ENCODE assay signal across 9 cellular contexts in genomic region chr21:35563885-35564451, GRCh38.
DNase-seq lines count a peak whose midpoint lies in the region; ATAC-seq and TF ChIP-seq lines count a peak whose summit lies in the region.
"Had no signal": no experiment of that assay in that cellular context is flagged by ENCODE, and none has a peak within 500 bp of the region (broad histone marks: within the 10 kb centered on the region; RNA-seq: fewer than 3 reads in every experiment).

No MANE protein-coding gene starts in this region.

- H3K4me3 ChIP-seq in HFF-Myc (replicated peaks; ENCODE audit: low read depth, low read length) (no peak overlapping the region), SK-N-SH (ENCODE audit: low read depth in 2 of 2, low read length in 1 of 2) (peak overlapping the region; percentile 17 to 42; a peak in 3 of 4 replicates), heart left ventricle (peak overlapping the region in 1 of 12 donors; percentile 37), spleen (no peak overlapping the region), neural progenitor cell (no peak overlapping the region)

- no peak for TF ChIP-seq RAD21 in SK-N-SH (IDR thresholded peaks at IDR 0.05; ENCODE audit: low read length)

- H3K79me2 ChIP-seq in SK-N-SH (ENCODE audit: insufficient read depth) (no peaks in the 10 kb centered on the region), neural progenitor cell (ENCODE audit: low read depth) (no peaks in the 10 kb centered on the region)

- H3K4me1 ChIP-seq in SK-N-SH (ENCODE audit: control insufficient read depth in 1 of 2, insufficient read depth in 2 of 2, low read depth in 1 of 2, low read length in 1 of 2) (peaks cover 0 to 24% of the 10 kb centered on the region in 2 experiments; a peak in 3 of 4 replicates), heart left ventricle (peaks cover 0 to 40% (median 4%) of the 10 kb centered on the region in 12 donors), spleen (peaks cover 0 to 10% (median 2%) of the 10 kb centered on the region in 6 donors), neural progenitor cell (no peaks in the 10 kb centered on the region)

- peaks cover 2% of the 10 kb centered on the region for H3K9me3 Mint-ChIP-seq in neural progenitor cell

- TF ChIP-seq POLR2A in heart left ventricle (IDR thresholded peaks at IDR 0.05), result no peak
- no peak for TF ChIP-seq POLR2A in spleen (IDR thresholded peaks at IDR 0.05)

- peaks cover 44% of the 10 kb centered on the region for H3F3A ChIP-seq in SK-N-SH (replicated peaks; ENCODE audit: insufficient read depth)
- H3F3A ChIP-seq in neural progenitor cell (ENCODE audit: low read depth), result no peaks in the 10 kb centered on the region

- TF ChIP-seq EP300 in SK-N-SH (IDR thresholded peaks at IDR 0.05; ENCODE audit: borderline replicate concordance in 1 of 2, low read depth in 1 of 2, low read length in 1 of 2), result peak; percentile 38 to 92; a peak in 3 of 4 replicates

- POLR2A ChIA-PET in SK-N-SH (lab: Yijun Ruan, JAX), result no interaction called here

- no peaks in the 10 kb centered on the region for H3K36me3 ChIP-seq in SK-N-SH (replicated peaks in 1 of 2; ENCODE audit: control insufficient read depth in 1 of 2, insufficient read depth in 2 of 2, low read length in 1 of 2)
- no peaks in the 10 kb centered on the region for H3K36me3 ChIP-seq in heart left ventricle
- H3K36me3 ChIP-seq in spleen, result no peaks in the 10 kb centered on the region
- H3K36me3 ChIP-seq in neural progenitor cell, result no peaks in the 10 kb centered on the region

- intact Hi-C loops in heart left ventricle (cut with DNase I) (no loop called here), spleen (cut with DNase I; ENCODE audit: low total_unique reads) (no loop called here)

- no peak overlapping the region for H3K4me3 Mint-ChIP-seq in neural progenitor cell

- H3K27me3 ChIP-seq in SK-N-SH (ENCODE audit: insufficient read depth) (no peaks in the 10 kb centered on the region), heart left ventricle (no peaks in the 10 kb centered on the region), spleen (replicated peaks in 1 of 7) (peaks cover 0 to 4% (median 0%) of the 10 kb centered on the region in 7 donors), neural progenitor cell (no peaks in the 10 kb centered on the region)

- CTCF ChIA-PET in SK-N-SH (lab: Yijun Ruan, JAX), result interaction anchor here (0.8 kb wide), 1 partner anchor 9 kb away, joined by 3 read pairs; no protein-coding TSS in a partner anchor

- H3K4me2 ChIP-seq in SK-N-SH (peak overlapping the region; percentile 73), neural progenitor cell (no peak overlapping the region)

- peak overlapping the region; percentile 70 to 94 for H3K27ac ChIP-seq in SK-N-SH (ENCODE audit: low read depth in 2 of 2, low read length in 1 of 2)
- peak overlapping the region in 5 of 12 donors; percentile 2 to 88 (median 44) for H3K27ac ChIP-seq in heart left ventricle
- H3K27ac ChIP-seq in spleen, result peak overlapping the region in 7 of 8 donors; percentile 5 to 63 (median 37)
- H3K27ac ChIP-seq in neural progenitor cell, result no peak overlapping the region
- H3K27ac ChIP-seq: VCaP had no signal

- no peaks in the 10 kb centered on the region for H3K4me1 Mint-ChIP-seq in neural progenitor cell

- H4K20me1 ChIP-seq in SK-N-SH (ENCODE audit: insufficient read depth) (no peaks in the 10 kb centered on the region), neural progenitor cell (ENCODE audit: low read depth) (no peaks in the 10 kb centered on the region)

- TF ChIP-seq CTCF in HFF-Myc (IDR thresholded peaks at IDR 0.05; ENCODE audit: low read depth, low read length, missing control alignments), result no peak
- no peak for TF ChIP-seq CTCF in SK-N-SH (IDR thresholded peaks at IDR 0.05)
- TF ChIP-seq CTCF in heart left ventricle (IDR thresholded peaks at IDR 0.05), result no peak
- no peak for TF ChIP-seq CTCF in spleen (IDR thresholded peaks at IDR 0.05 in 8 of 11, conservative IDR thresholded peaks at IDR 0.05 in 3 of 11)
- TF ChIP-seq CTCF in neural progenitor cell (IDR thresholded peaks at IDR 0.05), result no peak

- no peak overlapping the region for H3K27ac Mint-ChIP-seq in neural progenitor cell

- peak overlapping the region; percentile 63 for H3K9ac ChIP-seq in SK-N-SH
- no peak overlapping the region for H3K9ac ChIP-seq in neural progenitor cell

- H3K9me3 ChIP-seq in SK-N-SH, result no peaks in the 10 kb centered on the region
- H3K9me3 ChIP-seq in heart left ventricle, result peaks cover 0 to 10% (median 0%) of the 10 kb centered on the region in 12 donors
- no peaks in the 10 kb centered on the region for H3K9me3 ChIP-seq in spleen
- H3K9me3 ChIP-seq in neural progenitor cell (ENCODE audit: low read depth), result no peaks in the 10 kb centered on the region

- peak; percentile 54 for DNase-seq in HFF-Myc (ENCODE audit: extremely low read depth, low read depth)
- no peak for DNase-seq in SK-N-SH
- peak; percentile 66 to 83 (median 76) for DNase-seq in heart left ventricle
- no peak for DNase-seq in spleen
- DNase-seq in neural progenitor cell (ENCODE audit: low spot score), result no peak

- no peaks in the 10 kb centered on the region for H3K9me2 ChIP-seq in SK-N-SH

- H2AFZ ChIP-seq in SK-N-SH (ENCODE audit: low read depth) (peak overlapping the region; percentile 61), neural progenitor cell (replicated peaks) (no peak overlapping the region)

- WGBS in SK-N-SH (ENCODE audit: low lambda C conversion rate), result 2% methylated on average over 10 of the region's 10 CpGs
- 40 to 54% (median 49%) methylated on average over 8 to 10 of the region's 10 CpGs for WGBS in heart left ventricle, 4 donors
- 23 to 51% (median 46%) methylated on average over 7 to 10 of the region's 10 CpGs for WGBS in spleen, 5 donors

- no peaks in the 10 kb centered on the region for H3K36me3 Mint-ChIP-seq in neural progenitor cell

- ATAC-seq in heart left ventricle (peak; percentile 37 to 84 (median 80)), GM21526 (IDR thresholded peaks at IDR 0.05; ENCODE audit: low FRiP score, unreplicated experiment) (no peak), HG03460 (IDR thresholded peaks at IDR 0.05; ENCODE audit: unreplicated experiment) (no peak), GM21619 (IDR thresholded peaks at IDR 0.05; ENCODE audit: unreplicated experiment) (no peak)

- no peaks in the 10 kb centered on the region for H3K27me3 Mint-ChIP-seq in neural progenitor cell (ENCODE audit: insufficient read depth, low read depth)

TF ChIP-seq in SK-N-SH, 30 proteins besides CTCF, POLR2A, EP300 and RAD21 (continues in another document):
- TF ChIP-seq TEAD4 (IDR thresholded peaks at IDR 0.05; ENCODE audit: borderline replicate concordance, insufficient read depth), result peak; percentile 55; the same call in 1 of the 2 replicates
- TF ChIP-seq NRF1 (IDR thresholded peaks at IDR 0.05; ENCODE audit: low read depth, low read length), result no peak
- TF ChIP-seq SIN3A (IDR thresholded peaks at IDR 0.05; ENCODE audit: borderline replicate concordance, low read depth, low read length), result no peak
- no peak for TF ChIP-seq CHD2 (IDR thresholded peaks at IDR 0.05; ENCODE audit: low read length, partially characterized antibody)
- TF ChIP-seq IRF3 (IDR thresholded peaks at IDR 0.05; ENCODE audit: low read depth, low read length), result no peak
- TF ChIP-seq NFIC (IDR thresholded peaks at IDR 0.05; ENCODE audit: borderline replicate concordance), result peak; percentile 81
- TF ChIP-seq, protein P1, sequence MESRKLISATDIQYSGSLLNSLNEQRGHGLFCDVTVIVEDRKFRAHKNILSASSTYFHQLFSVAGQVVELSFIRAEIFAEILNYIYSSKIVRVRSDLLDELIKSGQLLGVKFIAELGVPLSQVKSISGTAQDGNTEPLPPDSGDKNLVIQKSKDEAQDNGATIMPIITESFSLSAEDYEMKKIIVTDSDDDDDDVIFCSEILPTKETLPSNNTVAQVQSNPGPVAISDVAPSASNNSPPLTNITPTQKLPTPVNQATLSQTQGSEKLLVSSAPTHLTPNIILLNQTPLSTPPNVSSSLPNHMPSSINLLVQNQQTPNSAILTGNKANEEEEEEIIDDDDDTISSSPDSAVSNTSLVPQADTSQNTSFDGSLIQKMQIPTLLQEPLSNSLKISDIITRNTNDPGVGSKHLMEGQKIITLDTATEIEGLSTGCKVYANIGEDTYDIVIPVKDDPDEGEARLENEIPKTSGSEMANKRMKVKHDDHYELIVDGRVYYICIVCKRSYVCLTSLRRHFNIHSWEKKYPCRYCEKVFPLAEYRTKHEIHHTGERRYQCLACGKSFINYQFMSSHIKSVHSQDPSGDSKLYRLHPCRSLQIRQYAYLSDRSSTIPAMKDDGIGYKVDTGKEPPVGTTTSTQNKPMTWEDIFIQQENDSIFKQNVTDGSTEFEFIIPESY (IDR thresholded peaks at IDR 0.05; ENCODE audit: borderline replicate concordance, low read depth), result no peak
- TF ChIP-seq MEF2A (IDR thresholded peaks at IDR 0.05; ENCODE audit: borderline replicate concordance, low read depth), result peak; percentile 92
- TF ChIP-seq PBX3 (IDR thresholded peaks at IDR 0.05), result peak; percentile 41
- TF ChIP-seq YY1 (IDR thresholded peaks at IDR 0.05; ENCODE audit: low read depth), result peak; percentile 60; the same call in 1 of the 2 replicates
- TF ChIP-seq, protein P2, sequence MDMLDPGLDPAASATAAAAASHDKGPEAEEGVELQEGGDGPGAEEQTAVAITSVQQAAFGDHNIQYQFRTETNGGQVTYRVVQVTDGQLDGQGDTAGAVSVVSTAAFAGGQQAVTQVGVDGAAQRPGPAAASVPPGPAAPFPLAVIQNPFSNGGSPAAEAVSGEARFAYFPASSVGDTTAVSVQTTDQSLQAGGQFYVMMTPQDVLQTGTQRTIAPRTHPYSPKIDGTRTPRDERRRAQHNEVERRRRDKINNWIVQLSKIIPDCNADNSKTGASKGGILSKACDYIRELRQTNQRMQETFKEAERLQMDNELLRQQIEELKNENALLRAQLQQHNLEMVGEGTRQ (IDR thresholded peaks at IDR 0.05; ENCODE audit: borderline replicate concordance, low read depth, low read length), result no peak

Comparison
In these comparisons a context has a peak if more than half of its experiments do, and no peak if none do; other contexts are left out.
1. DNase-seq: peak in HFF-Myc (single experiment) and heart left ventricle (5 of 5); none in SK-N-SH (single experiment), spleen (single experiment) and neural progenitor cell (single experiment).
2. H3K4me3 ChIP-seq: peak in SK-N-SH (2 of 2); none in HFF-Myc (single experiment), spleen (0 of 8) and neural progenitor cell (single experiment).
3. ATAC-seq: peak in heart left ventricle (4 of 4); none in GM21526 (single experiment), HG03460 (single experiment) and GM21619 (single experiment).